ENCODE assay signal across 17 cellular contexts in genomic region chr3:180253283-180253682, GRCh38.
DNase-seq lines count a peak whose midpoint lies in the region; ATAC-seq and TF ChIP-seq lines count a peak whose summit lies in the region.
"Had no signal": no experiment of that assay in that cellular context is flagged by ENCODE, and none has a peak within 500 bp of the region (broad histone marks: within the 10 kb centered on the region; RNA-seq: fewer than 3 reads in every experiment).

No MANE protein-coding gene starts in this region.

- CTCF ChIA-PET in Calu3 (lab: Charles Lee): interaction anchor here (0.6 to 1.5 kb wide), 3 partner anchors 14 to 56 kb away, joined by 3 read pairs; no protein-coding TSS in a partner anchor
- CTCF ChIA-PET in mammary epithelial cell (lab: Charles Lee; ENCODE audit: low non-redundant PET): no interaction called here

- peak overlapping the region; percentile 62 for H3K4me2 ChIP-seq in mammary epithelial cell (ENCODE audit: insufficient read depth, low read depth, low read length)
- no peak overlapping the region for H3K4me2 ChIP-seq in osteoblast (ENCODE audit: insufficient read depth, low read length)
- H3K4me2 ChIP-seq: BLaER1 had no signal

- H3K4me1 Mint-ChIP-seq in Calu3 (ENCODE audit: low read depth, unreplicated experiment): peaks cover 55% of the 10 kb centered on the region
- H3K4me1 Mint-ChIP-seq: CD4-positive, alpha-beta memory T cell had no signal

- ATAC-seq in HG02840 (IDR thresholded peaks at IDR 0.05; ENCODE audit: low FRiP score, unreplicated experiment): no peak
- ATAC-seq: SK-N-SH treated with all-trans-retinoic acid at 6 μM for 48 hours had no signal

- H3K79me2 ChIP-seq in mammary epithelial cell (ENCODE audit: insufficient read depth, low read length) (peaks cover 12% of the 10 kb centered on the region), osteoblast (ENCODE audit: insufficient read depth, low read length) (no peaks in the 10 kb centered on the region)

- no peaks in the 10 kb centered on the region for H3K36me3 Mint-ChIP-seq in Calu3 (ENCODE audit: insufficient read depth, unreplicated experiment)
- H3K36me3 Mint-ChIP-seq: CD4-positive, alpha-beta memory T cell had no signal

- H3K27ac Mint-ChIP-seq in Calu3 (ENCODE audit: unreplicated experiment): peak overlapping the region; percentile 22
- H3K27ac Mint-ChIP-seq: CD4-positive, alpha-beta memory T cell had no signal

- no peaks in the 10 kb centered on the region for H3K27me3 Mint-ChIP-seq in Calu3 (ENCODE audit: unreplicated experiment)

- H3K27ac ChIP-seq in mammary epithelial cell (ENCODE audit: insufficient read depth, low read depth, low read length) (peak overlapping the region; percentile 40), osteoblast (ENCODE audit: low read depth, low read length) (no peak overlapping the region), colonic mucosa (no peak overlapping the region)
- H3K27ac ChIP-seq: BLaER1 had no signal

- 11% methylated on average over 1 of the region's 1 CpG for WGBS in mammary epithelial cell (ENCODE audit: low coverage, missing lambda C conversion rate)

- H3K9ac ChIP-seq in mammary epithelial cell (ENCODE audit: insufficient read depth, low read length) (no peak overlapping the region), colonic mucosa (ENCODE audit: low read depth in 2 of 2, low read length in 2 of 2) (no peak overlapping the region)
- H3K9ac ChIP-seq: BLaER1 had no signal

- H4K20me1 ChIP-seq in mammary epithelial cell (ENCODE audit: insufficient read depth, low read length) (no peaks in the 10 kb centered on the region), osteoblast (ENCODE audit: insufficient read depth, low read length) (no peaks in the 10 kb centered on the region)
- H4K20me1 ChIP-seq: BLaER1 had no signal

- intact Hi-C loops in Calu3 (cut with micrococcal nuclease; ENCODE audit: unreplicated experiment): loop anchor here (2.0 to 5.0 kb wide), 5 partner anchors 24 to 344 kb away; no protein-coding TSS in a partner anchor
- intact Hi-C loops in mammary epithelial cell (cut with micrococcal nuclease): loop anchor here (2.0 to 10.0 kb wide), 3 partner anchors 162 to 342 kb away; no protein-coding TSS in a partner anchor
- intact Hi-C loops in colonic mucosa (cut with DNase I): no loop called here

- BruUV-seq in Calu3 (replicated peaks; lab: Mats Ljungman, UMichigan): no TSS peak
- no TSS peak for BruUV-seq in mammary epithelial cell (replicated peaks; lab: Mats Ljungman, UMichigan)

- no peak overlapping the region for H2AFZ ChIP-seq in mammary epithelial cell (ENCODE audit: low read depth, low read length)
- H2AFZ ChIP-seq in osteoblast (ENCODE audit: low read length): no peak overlapping the region

- TF ChIP-seq CTCF in Calu3 (IDR thresholded peaks at IDR 0.05; ENCODE audit: unreplicated experiment) (no peak), mammary epithelial cell (conservative IDR thresholded peaks at IDR 0.05 in 1 of 2, IDR thresholded peaks at IDR 0.05 in 1 of 2; ENCODE audit: extremely low read depth in 1 of 2, insufficient read depth in 1 of 2, low read depth in 1 of 2, low read length in 2 of 2) (no peak), fibroblast of the aortic adventitia (IDR thresholded peaks at IDR 0.05; ENCODE audit: insufficient read depth, low read length) (no peak), osteoblast (IDR thresholded peaks at IDR 0.05; ENCODE audit: extremely low read depth, low read depth, low read length) (no peak), colonic mucosa (IDR thresholded peaks at IDR 0.05) (no peak)

- H3K4me3 ChIP-seq in mammary epithelial cell (replicated peaks in 1 of 3; ENCODE audit: insufficient read depth in 1 of 3, low read depth in 2 of 3, low read length in 3 of 3): no peak overlapping the region
- no peak overlapping the region for H3K4me3 ChIP-seq in fibroblast of the aortic adventitia (ENCODE audit: low read depth, low read length)
- H3K4me3 ChIP-seq in osteoblast (ENCODE audit: insufficient read depth, low read length): no peak overlapping the region
- no peak overlapping the region for H3K4me3 ChIP-seq in colonic mucosa
- H3K4me3 ChIP-seq: BLaER1 had no signal

- H3K4me3 Mint-ChIP-seq in Calu3 (ENCODE audit: low read depth, unreplicated experiment): no peak overlapping the region
- H3K4me3 Mint-ChIP-seq: CD4-positive, alpha-beta memory T cell had no signal

- no peak for DNase-seq in Calu3
- DNase-seq in NCI-H226: peak; percentile 57
- peak; percentile 66 for DNase-seq in mammary epithelial cell
- DNase-seq in fibroblast of the aortic adventitia (ENCODE audit: low read depth): peak; percentile 62
- no peak for DNase-seq in osteoblast (ENCODE audit: insufficient read length, low spot score, missing footprints)
- no peak for DNase-seq in colonic mucosa
- no peak for DNase-seq in NCI-H2196 (lab: John Stamatoyannopoulos, UW; ENCODE audit: unreplicated experiment)
- DNase-seq: CD4-positive, alpha-beta memory T cell; GOT3; KBM-7; NCI-H1048; NCI-H1436 treated with DMSO at 0.1 percent for 48 hours; OCI-M1; SIG-M5 had no signal

- H3K36me3 ChIP-seq in mammary epithelial cell (ENCODE audit: insufficient read depth, low read length): no peaks in the 10 kb centered on the region
- H3K36me3 ChIP-seq in osteoblast (ENCODE audit: insufficient read depth, low read length): no peaks in the 10 kb centered on the region
- no peaks in the 10 kb centered on the region for H3K36me3 ChIP-seq in colonic mucosa
- H3K36me3 ChIP-seq: BLaER1 had no signal

- H3K9me3 Mint-ChIP-seq in Calu3 (ENCODE audit: low read depth, unreplicated experiment): no peaks in the 10 kb centered on the region

- no peaks in the 10 kb centered on the region for H3K9me3 ChIP-seq in mammary epithelial cell (replicated peaks; ENCODE audit: insufficient read depth, low read length)
- no peaks in the 10 kb centered on the region for H3K9me3 ChIP-seq in osteoblast (ENCODE audit: low read depth, low read length)
- no peaks in the 10 kb centered on the region for H3K9me3 ChIP-seq in colonic mucosa
- H3K9me3 ChIP-seq: BLaER1 had no signal

- H3K4me1 ChIP-seq in mammary epithelial cell (ENCODE audit: insufficient read depth, low read length) (peaks cover 59% of the 10 kb centered on the region), osteoblast (ENCODE audit: insufficient read depth, low read length) (no peaks in the 10 kb centered on the region), colonic mucosa (no peaks in the 10 kb centered on the region)
- H3K4me1 ChIP-seq: BLaER1 had no signal

- no peaks in the 10 kb centered on the region for H3K27me3 ChIP-seq in mammary epithelial cell (ENCODE audit: insufficient read depth, low read length)
- no peaks in the 10 kb centered on the region for H3K27me3 ChIP-seq in osteoblast (ENCODE audit: insufficient read depth, low read length)
- H3K27me3 ChIP-seq in colonic mucosa: no peaks in the 10 kb centered on the region
- H3K27me3 ChIP-seq: BLaER1 had no signal

- dilution Hi-C loops in mammary epithelial cell (cut with HindIII; ENCODE audit: low sequenced_read_pairs): no loop called here

- in situ Hi-C loops in mammary epithelial cell (cut with MboI; ENCODE audit: low sequenced_read_pairs in 2 of 2): no loop called here

Comparison
In these comparisons a context has a peak if more than half of its experiments do, and no peak if none do; other contexts are left out.
1. DNase-seq: peak in NCI-H226 (single experiment), mammary epithelial cell (single experiment) and fibroblast of the aortic adventitia (single experiment); none in Calu3 (single experiment), osteoblast (single experiment), colonic mucosa (single experiment) and NCI-H2196 (single experiment).